Comparison of ENCODE assay signal across 9 cellular contexts in the genomic region with DNA sequence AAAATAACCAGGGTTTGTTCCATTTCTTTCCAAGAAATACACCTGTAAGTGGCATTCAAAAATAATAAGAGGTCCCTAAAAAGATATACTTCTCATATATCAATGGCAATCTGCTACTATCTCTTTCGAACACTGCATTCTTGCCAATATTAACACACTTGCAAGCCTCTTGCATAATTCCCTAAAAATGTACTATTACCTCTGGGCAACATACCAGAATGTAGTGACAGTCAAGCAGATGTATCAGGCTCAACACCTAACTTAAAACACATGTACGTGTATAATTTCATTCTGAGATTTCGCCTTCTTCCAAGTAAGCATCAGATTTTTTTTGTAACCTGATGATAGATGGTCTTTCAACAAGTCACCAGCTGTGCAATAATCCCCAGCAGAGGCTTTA. TPM values are rescaled to one million over a fixed set of nuclear protein-coding genes. Genes with fewer than 3 reads are reported as not detected.
"Had no signal": no experiment of that assay in that cellular context is flagged by ENCODE, and none has a peak within 500 bp of the region (broad histone marks: within the 10 kb centered on the region; RNA-seq: fewer than 3 reads in every experiment).

No MANE protein-coding gene starts in this region.

- FAIRE-seq: H1, H54 had no signal

- ATAC-seq: GM23338 had no signal

- H3K4me2 ChIP-seq: GM23338 had no signal

- H2AFZ ChIP-seq: GM23338 had no signal

- H3K27ac ChIP-seq: HL-60 had no signal

- H3K4me3 ChIP-seq: GM23338 had no signal

- DNase-seq: H9, HCEC 1CT, KBM-7 had no signal

RNA-seq across cellular contexts. Expression of a gene that starts 3.4 kb away (rescaled TPM):
- total RNA-seq: GM23338, H9, HT1080 had no signal
- polyA plus RNA-seq: GM23338, IgD-negative memory B cell had no signal
